ENCODE assay signal across 22 cellular contexts in the genomic region with DNA sequence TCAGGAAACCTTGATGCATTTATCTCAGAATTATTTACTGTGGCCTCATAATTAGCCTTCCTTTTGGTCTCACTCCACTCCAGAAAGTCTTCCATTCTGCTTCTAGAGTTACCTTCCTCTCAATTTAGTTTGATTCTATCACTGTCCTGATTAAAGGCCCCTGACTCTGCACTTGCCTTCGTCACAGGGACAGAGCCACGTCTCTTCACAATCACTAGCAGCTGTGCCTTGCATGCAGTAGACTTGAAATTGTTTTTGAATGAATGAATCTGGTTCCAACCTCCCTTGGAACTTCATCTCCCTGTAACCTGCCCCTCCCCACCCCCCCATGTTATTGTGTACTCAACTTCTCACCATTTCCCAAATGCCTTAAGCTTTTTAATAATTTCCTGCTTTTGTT.
"Had no signal": no experiment of that assay in that cellular context is flagged by ENCODE, and none has a peak within 500 bp of the region (broad histone marks: within the 10 kb centered on the region; RNA-seq: fewer than 3 reads in every experiment).

No MANE protein-coding gene starts in this region.

- H3K9me3 ChIP-seq: gastroesophageal sphincter, left lung, pancreas, prostate gland, sigmoid colon had no signal

- FAIRE-seq: pancreas had no signal

- H3K4me3 ChIP-seq: dorsolateral prefrontal cortex, gastroesophageal sphincter, left lung, lung, neural progenitor cell, pancreas, prostate gland, sigmoid colon, smooth muscle cell had no signal

- H3K27ac Mint-ChIP-seq: naive thymus-derived CD8-positive, alpha-beta T cell; neural progenitor cell had no signal

- H3K4me2 ChIP-seq: neural progenitor cell, smooth muscle cell had no signal

- H3K27ac ChIP-seq: gastroesophageal sphincter, left lung, neural progenitor cell, pancreas, prostate gland, sigmoid colon had no signal

- ATAC-seq: esophagus mucosa; gastroesophageal sphincter; left lung; naive thymus-derived CD8-positive, alpha-beta T cell; pancreas had no signal

- H3K4me1 Mint-ChIP-seq: naive thymus-derived CD8-positive, alpha-beta T cell had no signal

- H2AFZ ChIP-seq: neural progenitor cell had no signal

- H3K4me3 Mint-ChIP-seq: naive thymus-derived CD8-positive, alpha-beta T cell; neural progenitor cell had no signal

- H3K36me3 Mint-ChIP-seq: naive thymus-derived CD8-positive, alpha-beta T cell; neural progenitor cell had no signal

- H3K27me3 ChIP-seq: dorsolateral prefrontal cortex, gastroesophageal sphincter, left lung, neural progenitor cell, pancreas, sigmoid colon had no signal

- H3K36me3 ChIP-seq: gastroesophageal sphincter, left lung, neural progenitor cell, pancreas, prostate gland, sigmoid colon had no signal

- H3K4me1 ChIP-seq: left lung, prostate gland had no signal

- H3K9me3 Mint-ChIP-seq: naive thymus-derived CD8-positive, alpha-beta T cell; neural progenitor cell had no signal

- H3K9ac ChIP-seq: neural progenitor cell had no signal

- DNase-seq: central memory CD4-positive, alpha-beta T cell; cortex of kidney; dorsolateral prefrontal cortex; effector CD8-positive, alpha-beta T cell; glutamatergic neuron; islet precursor cell; left lung; mesenchymal stem cell; naive thymus-derived CD8-positive, alpha-beta T cell; nucleus accumbens; pancreas; retina; sigmoid colon; stimulated activated CD4-positive, alpha-beta T cell treated with anti-CD3 and anti-CD28 coated beads, Interleukin-2, amount 100 ng/mL, for 48 hours; stimulated activated naive CD4-positive, alpha-beta T cell treated with Interleukin-2 at 50 U/mL for 16 hours; trophoblast cell had no signal
